Comparison of ENCODE assay signal across 27 cellular contexts in the genomic region with DNA sequence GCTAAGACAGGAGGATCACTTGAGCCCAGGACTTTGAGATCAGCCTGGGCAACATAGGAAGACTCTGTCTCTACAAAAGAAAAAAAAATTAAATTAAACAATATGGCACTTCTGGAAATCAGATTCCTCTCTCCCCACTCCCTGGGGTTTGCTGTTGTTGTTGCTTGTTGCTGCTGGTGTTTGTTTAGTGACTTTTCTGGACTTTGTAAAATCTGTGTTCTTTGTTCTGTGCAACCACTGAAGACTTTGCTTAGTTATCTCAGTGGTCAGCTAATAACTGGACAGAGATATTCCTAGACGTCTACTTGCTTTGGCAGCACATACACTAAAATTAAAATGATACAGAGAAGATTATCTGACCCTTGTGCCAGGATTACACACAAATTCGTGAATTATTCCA.
"Had no signal": no experiment of that assay in that cellular context is flagged by ENCODE, and none has a peak within 500 bp of the region (broad histone marks: within the 10 kb centered on the region; RNA-seq: fewer than 3 reads in every experiment).

No MANE protein-coding gene starts in this region.

- H3K4me1 Mint-ChIP-seq: endodermal cell, mesothelial cell of epicardium, naive B cell had no signal

- H3K36me3 Mint-ChIP-seq: mesothelial cell of epicardium, naive B cell had no signal

- H3K9me3 Mint-ChIP-seq: dendritic cell treated with granulocyte-macrophage colony-stimulating factor and Interleukin-4, amounts not matched to agents 40 ng/mL and 50 ng/mL, for 4 days; effector memory CD8-positive, alpha-beta T cell had no signal

- DNase-seq: colonic mucosa; cortex of kidney; effector CD8-positive, alpha-beta T cell; effector memory CD8-positive, alpha-beta T cell; endodermal cell; erythroblast; esophagus squamous epithelium; foreskin fibroblast; foreskin melanocyte; gastrocnemius medialis; glutamatergic neuron; head of caudate nucleus; heart right ventricle; hippocampal formation; left cardiac atrium; left ventricle myocardium inferior; lower lobe of right lung; mesenchymal stem cell; mucosa of descending colon; naive B cell had no signal

- H3K4me3 Mint-ChIP-seq: dendritic cell treated with granulocyte-macrophage colony-stimulating factor and Interleukin-4, amounts not matched to agents 40 ng/mL and 50 ng/mL, for 4 days; effector memory CD8-positive, alpha-beta T cell; endodermal cell; mesothelial cell of epicardium; naive B cell had no signal

- FAIRE-seq: endometrium, islet of Langerhans, keratinocyte had no signal

- H3K9me3 ChIP-seq: colonic mucosa, esophagus squamous epithelium, gastrocnemius medialis, lower lobe of right lung, mucosa of descending colon had no signal

- ATAC-seq: effector memory CD8-positive, alpha-beta T cell; esophagus mucosa; gastrocnemius medialis; heart right ventricle; left cardiac atrium; lower lobe of right lung; mucosa of descending colon had no signal

- H3K27me3 ChIP-seq: colonic mucosa, esophagus squamous epithelium, heart right ventricle had no signal

- H3K36me3 ChIP-seq: colonic mucosa, esophagus squamous epithelium, gastrocnemius medialis, heart right ventricle, left ventricle myocardium inferior, lower lobe of right lung had no signal

- H3K27ac Mint-ChIP-seq: dendritic cell treated with granulocyte-macrophage colony-stimulating factor and Interleukin-4, amounts not matched to agents 40 ng/mL and 50 ng/mL, for 4 days; effector memory CD8-positive, alpha-beta T cell; endodermal cell; mesothelial cell of epicardium had no signal

- H3K4me1 ChIP-seq: colonic mucosa, gastrocnemius medialis, lower lobe of right lung had no signal

- H3K27ac ChIP-seq: colonic mucosa, epithelial cell of prostate, esophagus squamous epithelium, gastrocnemius medialis, heart right ventricle, left ventricle myocardium inferior, lower lobe of right lung had no signal

- H3K4me3 ChIP-seq: colonic mucosa, esophagus squamous epithelium, gastrocnemius medialis, heart right ventricle, left ventricle myocardium inferior, lower lobe of right lung, mucosa of descending colon had no signal
